8 cellular contexts compared by ENCODE assay signal in the genomic region with DNA sequence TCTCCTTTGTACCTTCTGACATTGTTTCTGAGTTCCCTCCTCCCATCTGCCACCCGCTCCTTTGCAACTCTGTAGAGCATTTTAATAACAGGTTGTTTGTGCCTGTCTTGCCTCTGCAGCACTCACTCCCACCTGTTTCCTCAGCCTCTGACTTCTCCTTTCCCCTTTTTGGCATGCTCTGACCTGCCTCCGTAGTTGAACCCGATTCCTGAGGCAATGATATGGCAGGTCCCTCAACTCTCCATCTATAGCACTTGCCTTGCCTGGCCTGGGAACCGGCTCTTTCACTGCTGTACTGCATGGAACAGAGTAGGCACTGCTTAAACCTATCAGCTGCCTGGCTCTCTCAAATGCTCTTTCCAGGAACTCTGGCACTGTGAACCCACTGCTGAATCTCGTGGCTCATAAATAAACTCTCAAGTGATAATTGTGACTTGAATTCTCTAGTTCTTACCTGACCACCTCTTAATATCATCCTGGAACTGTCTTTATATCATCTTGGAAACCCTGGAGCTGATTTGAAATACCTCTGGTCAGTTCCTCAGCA. TPM values are rescaled to one million over a fixed set of nuclear protein-coding genes. Genes with fewer than 3 reads are reported as not detected.
DNase-seq lines count a peak whose midpoint lies in the region; ATAC-seq and TF ChIP-seq lines count a peak whose summit lies in the region.

No MANE protein-coding gene starts in this region.

- H3K9me3 Mint-ChIP-seq in T-helper 1 cell treated with Interleukin-12 subunit alpha and Interleukin-12 subunit beta and Interleukin-4 antibody, amounts not matched to agents 30 μg/mL and 1 μg/mL, for 36 hours: no peaks in the 10 kb centered on the region
- no peaks in the 10 kb centered on the region for H3K9me3 Mint-ChIP-seq in activated CD4-positive, alpha-beta memory T cell treated with anti-CD3 and anti-CD28 coated beads, Interleukin-2, amount 10 ng/mL, durations not matched to agents 7 days and 5 days
- no peaks in the 10 kb centered on the region for H3K9me3 Mint-ChIP-seq in neural crest cell

- TF ChIP-seq CTCF in neural crest cell (conservative IDR thresholded peaks at IDR 0.05): no peak

- no peak for DNase-seq in T-helper 1 cell
- no peak for DNase-seq in activated CD4-positive, alpha-beta memory T cell treated with anti-CD3 and anti-CD28 coated beads, Interleukin-2, amount 10 ng/mL, durations not matched to agents 7 days and 5 days
- no peak for DNase-seq in neural crest cell (ENCODE audit: low read depth, low spot score)
- DNase-seq in left colon: no peak
- no peak for DNase-seq in cardiac septum (ENCODE audit: low spot score)
- no peak for DNase-seq in NCI-H82 treated with DMSO at 0.1 percent for 48 hours (lab: John Stamatoyannopoulos, UW; ENCODE audit: unreplicated experiment)

- CTCF ChIA-PET in activated CD4-positive, alpha-beta memory T cell treated with anti-CD3 and anti-CD28 coated beads, Interleukin-2, amount 10 ng/mL, durations not matched to agents 7 days and 5 days (lab: Charles Lee): interaction anchor here (1.4 to 2.7 kb wide), 2 partner anchors 12 to 18 kb away, joined by 3 to 8 read pairs; no protein-coding TSS in a partner anchor

- POLR2A ChIA-PET in activated CD4-positive, alpha-beta memory T cell treated with anti-CD3 and anti-CD28 coated beads, Interleukin-2, amount 10 ng/mL, durations not matched to agents 7 days and 5 days (lab: Charles Lee): interaction anchor here (1.1 to 3.2 kb wide), 5 partner anchors 9 to 272 kb away, joined by 3 to 26 read pairs (median 6); no protein-coding TSS in a partner anchor

- H3K4me3 Mint-ChIP-seq in T-helper 1 cell treated with Interleukin-12 subunit alpha and Interleukin-12 subunit beta and Interleukin-4 antibody, amounts not matched to agents 30 μg/mL and 1 μg/mL, for 36 hours: peak overlapping the region; percentile 83
- peak overlapping the region; percentile 49 for H3K4me3 Mint-ChIP-seq in activated CD4-positive, alpha-beta memory T cell treated with anti-CD3 and anti-CD28 coated beads, Interleukin-2, amount 10 ng/mL, durations not matched to agents 7 days and 5 days
- H3K4me3 Mint-ChIP-seq in neural crest cell: no peak overlapping the region

- intact Hi-C loops in left colon (cut with DNase I, micrococcal nuclease): no loop called here
- intact Hi-C loops in cardiac septum (cut with DNase I): no loop called here

- H3K36me3 Mint-ChIP-seq in T-helper 1 cell treated with Interleukin-12 subunit alpha and Interleukin-12 subunit beta and Interleukin-4 antibody, amounts not matched to agents 30 μg/mL and 1 μg/mL, for 36 hours (ENCODE audit: low read depth): peaks cover 2% of the 10 kb centered on the region
- no peaks in the 10 kb centered on the region for H3K36me3 Mint-ChIP-seq in activated CD4-positive, alpha-beta memory T cell treated with anti-CD3 and anti-CD28 coated beads, Interleukin-2, amount 10 ng/mL, durations not matched to agents 7 days and 5 days (ENCODE audit: low read depth)
- H3K36me3 Mint-ChIP-seq in neural crest cell (ENCODE audit: low read depth): peaks cover 3% of the 10 kb centered on the region

- peaks cover 42% of the 10 kb centered on the region for H3K4me1 Mint-ChIP-seq in T-helper 1 cell treated with Interleukin-12 subunit alpha and Interleukin-12 subunit beta and Interleukin-4 antibody, amounts not matched to agents 30 μg/mL and 1 μg/mL, for 36 hours (ENCODE audit: low read depth)
- peaks cover 46% of the 10 kb centered on the region for H3K4me1 Mint-ChIP-seq in activated CD4-positive, alpha-beta memory T cell treated with anti-CD3 and anti-CD28 coated beads, Interleukin-2, amount 10 ng/mL, durations not matched to agents 7 days and 5 days
- peaks cover 11% of the 10 kb centered on the region for H3K4me1 Mint-ChIP-seq in neural crest cell

- ATAC-seq in HG03558 (IDR thresholded peaks at IDR 0.05; ENCODE audit: extremely low read depth, unreplicated experiment) (peak; percentile 2), left colon (no peak)

- peak overlapping the region; percentile 84 for H3K27ac Mint-ChIP-seq in T-helper 1 cell treated with Interleukin-12 subunit alpha and Interleukin-12 subunit beta and Interleukin-4 antibody, amounts not matched to agents 30 μg/mL and 1 μg/mL, for 36 hours
- H3K27ac Mint-ChIP-seq in activated CD4-positive, alpha-beta memory T cell treated with anti-CD3 and anti-CD28 coated beads, Interleukin-2, amount 10 ng/mL, durations not matched to agents 7 days and 5 days: peak overlapping the region; percentile 65
- H3K27ac Mint-ChIP-seq in neural crest cell (ENCODE audit: unreplicated experiment): peak overlapping the region; percentile 35

- H3K27me3 Mint-ChIP-seq in T-helper 1 cell treated with Interleukin-12 subunit alpha and Interleukin-12 subunit beta and Interleukin-4 antibody, amounts not matched to agents 30 μg/mL and 1 μg/mL, for 36 hours (ENCODE audit: low read depth): no peaks in the 10 kb centered on the region
- H3K27me3 Mint-ChIP-seq in activated CD4-positive, alpha-beta memory T cell treated with anti-CD3 and anti-CD28 coated beads, Interleukin-2, amount 10 ng/mL, durations not matched to agents 7 days and 5 days: no peaks in the 10 kb centered on the region
- no peaks in the 10 kb centered on the region for H3K27me3 Mint-ChIP-seq in neural crest cell (ENCODE audit: low read depth)

RNA-seq across cellular contexts. Expression of gene UTRN, which starts 50.3 kb away (rescaled TPM):
- total RNA-seq in activated CD4-positive, alpha-beta memory T cell treated with anti-CD3 and anti-CD28 coated beads, Interleukin-2, amount 10 ng/mL, durations not matched to agents 7 days and 5 days: 100 to 1,000 TPM; 140 to 146 TPM
- total RNA-seq in neural crest cell (74.0 and 76.8 TPM in 2 replicates), left colon (10 to 100 TPM; 88.3 to 89.5 TPM), cardiac septum (96.4 TPM)
